ENCODE assay signal across 9 cellular contexts in the genomic region with DNA sequence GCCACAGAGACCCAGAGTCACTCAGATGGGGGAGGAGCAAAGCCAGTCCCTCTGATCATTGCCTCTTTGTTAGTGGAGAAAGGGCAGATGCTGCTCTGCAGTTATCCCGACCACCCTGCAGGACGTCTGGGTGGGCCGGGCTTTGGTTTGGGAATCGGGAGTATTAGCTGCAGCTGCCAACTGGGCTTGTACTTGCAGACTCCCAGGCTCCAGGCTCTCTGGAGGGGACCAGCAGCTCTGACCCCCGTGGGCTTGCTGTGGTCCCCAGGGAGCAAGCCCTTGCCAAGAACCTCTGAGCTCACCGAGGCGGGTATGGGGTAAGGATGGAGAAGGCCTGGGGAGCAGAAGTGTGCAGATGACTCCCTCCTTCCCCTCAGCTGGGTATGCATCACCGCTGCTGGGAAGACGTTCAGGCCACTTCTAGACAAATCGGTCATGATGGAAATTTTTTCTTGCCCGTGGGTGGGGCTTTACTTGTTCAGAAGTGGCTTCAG. TPM values are rescaled to one million over a fixed set of nuclear protein-coding genes. Genes with fewer than 3 reads are reported as not detected.
DNase-seq lines count a peak whose midpoint lies in the region; ATAC-seq and TF ChIP-seq lines count a peak whose summit lies in the region.
"Had no signal": no experiment of that assay in that cellular context is flagged by ENCODE, and none has a peak within 500 bp of the region (broad histone marks: within the 10 kb centered on the region; RNA-seq: fewer than 3 reads in every experiment).

No MANE protein-coding gene starts in this region.

- no peak overlapping the region for H2AK5ac ChIP-seq in trophoblast cell (ENCODE audit: low read length)

- ATAC-seq in CD4-positive, CD25-positive, alpha-beta regulatory T cell (ENCODE audit: low read depth in 2 of 2) = peak in 1 of 2 donors; percentile 31
- no peak for ATAC-seq in T-cell (replicated peaks in 1 of 4)
- no peak for ATAC-seq in left lobe of liver

- H3K9ac ChIP-seq in colonic mucosa (ENCODE audit: low read depth in 2 of 2, low read length in 2 of 2) (peak overlapping the region in 1 of 2 donors; percentile 25), trophoblast cell (ENCODE audit: low read length) (no peak overlapping the region), SK-N-SH (no peak overlapping the region)

- H3K4me3 ChIP-seq in CD4-positive, CD25-positive, alpha-beta regulatory T cell (ENCODE audit: low read depth, low read length) = no peak overlapping the region
- H3K4me3 ChIP-seq in colonic mucosa = no peak overlapping the region
- H3K4me3 ChIP-seq in trophoblast cell (ENCODE audit: low read depth, low read length) = no peak overlapping the region
- H3K4me3 ChIP-seq in SK-N-SH (ENCODE audit: low read depth in 2 of 2, low read length in 1 of 2) = no peak overlapping the region
- H3K4me3 ChIP-seq: cardiac muscle cell had no signal

- no peak overlapping the region for H4K91ac ChIP-seq in trophoblast cell (ENCODE audit: low read depth, low read length)

- no peak for TF ChIP-seq RAD21 in SK-N-SH (IDR thresholded peaks at IDR 0.05; ENCODE audit: low read length)

- no peak overlapping the region for H3K27ac ChIP-seq in CD4-positive, CD25-positive, alpha-beta regulatory T cell (ENCODE audit: insufficient read depth, low read length, poor library complexity, severe bottlenecking)
- H3K27ac ChIP-seq in colonic mucosa (peak overlapping the region; percentile 45), trophoblast cell (ENCODE audit: low read depth, low read length) (no peak overlapping the region), SK-N-SH (ENCODE audit: low read depth in 2 of 2, low read length in 1 of 2) (no peak overlapping the region)

- H3K9me3 Mint-ChIP-seq in CD4-positive, CD25-positive, alpha-beta regulatory T cell = no peaks in the 10 kb centered on the region
- no peaks in the 10 kb centered on the region for H3K9me3 Mint-ChIP-seq in T-cell

- no peak overlapping the region for H2BK5ac ChIP-seq in trophoblast cell (ENCODE audit: low read depth, low read length, poor library complexity)

- H3K4ac ChIP-seq in trophoblast cell (ENCODE audit: low read depth, low read length) = peak overlapping the region; percentile 1

- H3K27me3 ChIP-seq in CD4-positive, CD25-positive, alpha-beta regulatory T cell (ENCODE audit: control insufficient read depth, insufficient read depth, low read length) = no peaks in the 10 kb centered on the region
- H3K27me3 ChIP-seq in colonic mucosa = no peaks in the 10 kb centered on the region
- H3K27me3 ChIP-seq in trophoblast cell (ENCODE audit: insufficient read depth, low read length) = no peaks in the 10 kb centered on the region
- no peaks in the 10 kb centered on the region for H3K27me3 ChIP-seq in SK-N-SH (ENCODE audit: insufficient read depth)
- H3K27me3 ChIP-seq: cardiac muscle cell had no signal

- H3K4me2 ChIP-seq in trophoblast cell (ENCODE audit: low read length) (no peak overlapping the region), SK-N-SH (no peak overlapping the region)

- peaks cover 2% of the 10 kb centered on the region for H3K79me2 ChIP-seq in trophoblast cell (ENCODE audit: control insufficient read depth, insufficient read depth, low read length, poor library complexity)
- peaks cover 97% of the 10 kb centered on the region for H3K79me2 ChIP-seq in SK-N-SH (ENCODE audit: insufficient read depth)

- no peak for TF ChIP-seq CTCF in colonic mucosa (IDR thresholded peaks at IDR 0.05)
- TF ChIP-seq CTCF in SK-N-SH (IDR thresholded peaks at IDR 0.05) = no peak

- no peak overlapping the region for H4K12ac ChIP-seq in trophoblast cell (ENCODE audit: low read depth, low read length)

- H2BK120ac ChIP-seq in trophoblast cell (ENCODE audit: insufficient read depth, low read length, poor library complexity) = no peak overlapping the region

- CTCF ChIA-PET in SK-N-SH (lab: Yijun Ruan, JAX) (interaction anchor here (0.9 to 2.8 kb wide), 5 partner anchors 13 to 209 kb away, joined by 3 to 9 read pairs (median 3); no protein-coding TSS in a partner anchor), T-cell (lab: Charles Lee) (interaction anchor here in 1 of 2 donors (0.5 kb wide), 1 partner anchor 359 kb away, joined by 4 read pairs; no protein-coding TSS in a partner anchor)

- H4K20me1 ChIP-seq in SK-N-SH (ENCODE audit: insufficient read depth) = peaks cover 100% of the 10 kb centered on the region

- H3F3A ChIP-seq in SK-N-SH (replicated peaks; ENCODE audit: insufficient read depth) = no peaks in the 10 kb centered on the region

- no peaks in the 10 kb centered on the region for H3K9me3 ChIP-seq in CD4-positive, CD25-positive, alpha-beta regulatory T cell (ENCODE audit: control insufficient read depth in 2 of 2, low read length in 2 of 2)
- no peaks in the 10 kb centered on the region for H3K9me3 ChIP-seq in colonic mucosa
- H3K9me3 ChIP-seq in trophoblast cell (ENCODE audit: insufficient read depth, low read depth, low read length) = no peaks in the 10 kb centered on the region
- no peaks in the 10 kb centered on the region for H3K9me3 ChIP-seq in SK-N-SH

- H3K4me1 Mint-ChIP-seq in CD4-positive, CD25-positive, alpha-beta regulatory T cell = peaks cover 39 to 92% (median 76%) of the 10 kb centered on the region in 4 donors
- H3K4me1 Mint-ChIP-seq in T-cell = peaks cover 87 to 88% (median 87%) of the 10 kb centered on the region in 3 donors

- H3K4me1 ChIP-seq in CD4-positive, CD25-positive, alpha-beta regulatory T cell (ENCODE audit: control insufficient read depth, insufficient read depth, low read length, poor library complexity, severe bottlenecking) = peaks cover 77% of the 10 kb centered on the region
- H3K4me1 ChIP-seq in colonic mucosa = peaks cover 13% of the 10 kb centered on the region
- peaks cover 6 to 11% of the 10 kb centered on the region in 2 experiments for H3K4me1 ChIP-seq in trophoblast cell (ENCODE audit: control insufficient read depth in 1 of 2, insufficient read depth in 2 of 2, low read length in 2 of 2)
- H3K4me1 ChIP-seq in SK-N-SH (ENCODE audit: control insufficient read depth in 1 of 2, insufficient read depth in 2 of 2, low read depth in 1 of 2, low read length in 1 of 2) = peaks cover 24 to 29% of the 10 kb centered on the region in 2 experiments; a peak in 2 of 4 replicates

- POLR2A ChIA-PET in SK-N-SH (lab: Yijun Ruan, JAX) = no interaction called here
- POLR2A ChIA-PET in T-cell (lab: Charles Lee) = no interaction called here

- no peak overlapping the region for H3K23ac ChIP-seq in trophoblast cell (ENCODE audit: low read length)

- H3K27me3 Mint-ChIP-seq in CD4-positive, CD25-positive, alpha-beta regulatory T cell = no peaks in the 10 kb centered on the region
- H3K27me3 Mint-ChIP-seq in T-cell = no peaks in the 10 kb centered on the region

- TF ChIP-seq EP300 in SK-N-SH (IDR thresholded peaks at IDR 0.05; ENCODE audit: borderline replicate concordance in 1 of 2, low read depth in 1 of 2, low read length in 1 of 2) = no peak

- H4K8ac ChIP-seq in trophoblast cell (ENCODE audit: low read depth, low read length) = no peak overlapping the region

- H3K79me1 ChIP-seq in trophoblast cell (ENCODE audit: low read length) = no peaks in the 10 kb centered on the region

- H2BK12ac ChIP-seq in trophoblast cell (ENCODE audit: low read length) = no peak overlapping the region

- intact Hi-C loops in colonic mucosa (cut with DNase I) = no loop called here

- H3K14ac ChIP-seq in trophoblast cell (ENCODE audit: low read length) = no peak overlapping the region

- H3K27ac Mint-ChIP-seq in CD4-positive, CD25-positive, alpha-beta regulatory T cell = peak overlapping the region in 2 of 3 donors; percentile 11 to 63
- H3K27ac Mint-ChIP-seq in T-cell = peak overlapping the region in 1 of 2 donors; percentile 44

- H3K4me3 Mint-ChIP-seq in CD4-positive, CD25-positive, alpha-beta regulatory T cell = peak overlapping the region in 2 of 4 donors; percentile 12 to 51
- H3K4me3 Mint-ChIP-seq in T-cell = peak overlapping the region in 1 of 3 donors; percentile 46

- H2AFZ ChIP-seq in trophoblast cell (ENCODE audit: insufficient read depth, low read length, poor library complexity) = peak overlapping the region; percentile 45
- no peak overlapping the region for H2AFZ ChIP-seq in SK-N-SH (ENCODE audit: low read depth)

- no peaks in the 10 kb centered on the region for H3K9me2 ChIP-seq in SK-N-SH

- WGBS in trophoblast cell (ENCODE audit: extremely low coverage, insufficient coverage, insufficient read length) = no CpG with 5 or more reads among the region's 11 CpGs
- WGBS in SK-N-SH (ENCODE audit: low lambda C conversion rate) = 59% methylated on average over 10 of the region's 11 CpGs

- H3K36me3 ChIP-seq in CD4-positive, CD25-positive, alpha-beta regulatory T cell (ENCODE audit: control insufficient read depth, insufficient read depth, low read length) = no peaks in the 10 kb centered on the region
- H3K36me3 ChIP-seq in colonic mucosa (no peaks in the 10 kb centered on the region), trophoblast cell (ENCODE audit: control insufficient read depth in 1 of 2, insufficient read depth in 2 of 2, low read length in 2 of 2) (no peaks in the 10 kb centered on the region), SK-N-SH (replicated peaks in 1 of 2; ENCODE audit: control insufficient read depth in 1 of 2, insufficient read depth in 2 of 2, low read length in 1 of 2) (no peaks in the 10 kb centered on the region)
- H3K36me3 ChIP-seq: cardiac muscle cell had no signal

- H3K18ac ChIP-seq in trophoblast cell (ENCODE audit: low read length) = peak overlapping the region; percentile 54

- H3K36me3 Mint-ChIP-seq in CD4-positive, CD25-positive, alpha-beta regulatory T cell = no peaks in the 10 kb centered on the region
- peaks cover 10% of the 10 kb centered on the region for H3K36me3 Mint-ChIP-seq in T-cell

- DNase-seq in CD4-positive, CD25-positive, alpha-beta regulatory T cell = no peak
- DNase-seq in NCI-H2107 (lab: John Stamatoyannopoulos, UW) (peak; percentile 38), colonic mucosa (no peak), trophoblast cell (peak in 1 of 2 donors; percentile 22), SK-N-SH (no peak), T-cell (no peak), NOMO-1 treated with dmso at 0.1 percent for 144 hours (lab: John Stamatoyannopoulos, UW; ENCODE audit: unreplicated experiment) (no peak), left lobe of liver (ENCODE audit: low spot score) (no peak)

TF ChIP-seq in SK-N-SH, 30 proteins besides CTCF, POLR2A, EP300 and RAD21 (continues in another document):
- no peak for TF ChIP-seq NFIC (IDR thresholded peaks at IDR 0.05; ENCODE audit: borderline replicate concordance)
- no peak for TF ChIP-seq JUND (IDR thresholded peaks at IDR 0.05)

RNA-seq across cellular contexts. Expression of a gene that starts 21.6 kb away (rescaled TPM):
- total RNA-seq in CD4-positive, CD25-positive, alpha-beta regulatory T cell = 167 TPM
- 1 to 10 TPM; 2.4 to 3.8 (median 2.9) TPM for polyA plus RNA-seq in CD4-positive, CD25-positive, alpha-beta regulatory T cell
- total RNA-seq in colonic mucosa (10 to 100 TPM; 61.4 to 71.1 TPM), T-cell (100 to 1,000 TPM in 1 of 5 donors, 10 to 100 TPM in 4; 64.3 to 117 (median 78.4) TPM), left lobe of liver (41.0 TPM)
- polyA plus RNA-seq in trophoblast cell (2013) = 41.7 and 41.9 TPM in 2 replicates
- 45.9 and 46.8 TPM in 2 replicates for polyA plus RNA-seq in SK-N-SH (2012; rRNA removed)
- 34.8 and 47.6 TPM in 2 replicates for polyA plus RNA-seq in SK-N-SH (2012; cell fraction: cytosol; rRNA removed)
- 75.5 and 84.1 TPM in 2 replicates for polyA plus RNA-seq in SK-N-SH (2012; cell fraction: nucleus; rRNA removed)
